ENCODE assay signal across 8 cellular contexts in the genomic region with DNA sequence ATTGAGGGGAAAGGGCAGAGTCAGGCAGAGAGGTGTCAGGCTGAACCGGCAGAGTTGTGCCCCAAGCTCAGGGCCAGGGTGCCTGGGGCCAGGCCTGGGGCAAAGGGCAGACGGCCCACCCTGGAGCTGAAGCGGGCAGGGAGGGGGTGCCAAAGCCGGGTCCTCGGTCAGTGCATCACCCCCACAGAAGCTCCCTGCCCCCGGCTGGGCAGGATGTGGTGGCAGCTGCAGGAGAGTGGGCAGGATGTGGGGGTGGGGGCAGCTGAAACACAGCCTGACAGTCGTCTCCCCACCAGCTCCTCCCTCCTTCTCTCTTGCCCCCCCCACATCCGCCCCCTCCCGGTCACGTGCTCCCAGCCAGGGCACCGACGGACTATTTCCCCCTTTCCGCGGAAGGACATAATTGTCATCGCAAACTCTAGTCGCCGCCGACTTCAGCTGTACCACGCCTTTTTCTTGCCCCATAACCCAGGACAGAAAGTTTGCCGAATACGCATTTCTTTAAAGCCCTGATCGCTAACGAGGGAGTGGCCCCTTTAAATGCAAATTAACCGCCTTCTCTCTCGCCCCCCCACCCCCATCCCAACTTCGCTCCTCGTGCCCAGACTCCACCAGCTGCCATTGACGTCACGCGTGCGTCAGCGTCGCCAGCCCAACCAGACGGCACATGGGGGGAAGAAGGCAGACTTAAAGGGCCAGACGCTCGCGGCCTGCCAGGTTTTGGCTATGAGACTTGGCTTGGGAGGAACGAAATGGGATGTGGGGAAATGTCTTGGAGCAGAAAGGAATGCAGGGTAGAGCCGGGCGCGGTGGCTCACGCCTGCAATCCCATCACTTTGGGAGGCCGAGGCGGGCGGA. TPM values are rescaled to one million over a fixed set of nuclear protein-coding genes. Genes with fewer than 3 reads are reported as not detected.
DNase-seq lines count a peak whose midpoint lies in the region; ATAC-seq, FAIRE-seq and TF ChIP-seq lines count a peak whose summit lies in the region.

No MANE protein-coding gene starts in this region.

- H3K27ac ChIP-seq in A549 (peak overlapping the region; percentile 98 to 100), keratinocyte (ENCODE audit: control insufficient read depth, insufficient read depth, low read length) (peak overlapping the region; percentile 98)

- H3K4me2 ChIP-seq in A549 (peak overlapping the region; percentile 69), keratinocyte (ENCODE audit: control insufficient read depth, extremely low read depth, insufficient read depth, low read depth, low read length) (peak overlapping the region; percentile 85)

- H4K20me1 ChIP-seq in keratinocyte (ENCODE audit: control insufficient read depth, extremely low read depth, insufficient read depth, low read length), result no peaks in the 10 kb centered on the region

- dilution Hi-C loops in keratinocyte (cut with MboI; ENCODE audit: extremely low pct_ligation_motif_present, low sequenced_read_pairs), result no loop called here

- H3K9me1 ChIP-seq in keratinocyte (ENCODE audit: control insufficient read depth, extremely low read depth, insufficient read depth, low read length), result no peaks in the 10 kb centered on the region

- peak overlapping the region; percentile 94 for H2AFZ ChIP-seq in keratinocyte (ENCODE audit: control insufficient read depth, low read length)

- H3K36me3 ChIP-seq in keratinocyte (ENCODE audit: control insufficient read depth in 2 of 2, extremely low read depth in 1 of 2, insufficient read depth in 2 of 2, low read length in 2 of 2), result no peaks in the 10 kb centered on the region

- POLR2A ChIA-PET in A549 (lab: Yijun Ruan, JAX), result interaction anchor here (0.6 to 8.6 kb wide), 9 partner anchors 8 to 292 kb away, joined by 3 to 130 read pairs (median 5); a partner anchor contains a TSS

- H3K79me2 ChIP-seq in keratinocyte (ENCODE audit: control insufficient read depth, insufficient read depth, low read length), result peaks cover 5% of the 10 kb centered on the region

- H3K27me3 ChIP-seq in keratinocyte (ENCODE audit: control insufficient read depth, extremely low read depth, insufficient read depth, low read length), result no peaks in the 10 kb centered on the region

- TF ChIP-seq CTCF in A549 (IDR thresholded peaks at IDR 0.05) (no peak), keratinocyte (optimal IDR thresholded peaks at IDR 0.05 in 1 of 3, IDR thresholded peaks at IDR 0.05 in 1 of 3, conservative IDR thresholded peaks at IDR 0.05 in 1 of 3; ENCODE audit: extremely low read depth in 1 of 3, insufficient read depth in 2 of 3, low read length in 3 of 3) (no peak)

- H3K4me1 ChIP-seq in A549, result peaks cover 64% of the 10 kb centered on the region
- peaks cover 39% of the 10 kb centered on the region for H3K4me1 ChIP-seq in keratinocyte (ENCODE audit: control insufficient read depth, extremely low read depth, insufficient read depth, low read length)

- H3K4me3 ChIP-seq in A549 (peak overlapping the region; percentile 16; the same call in 1 of the 3 replicates), keratinocyte (ENCODE audit: control insufficient read depth in 2 of 3, extremely low read depth in 1 of 3, insufficient read depth in 2 of 3, low read depth in 1 of 3, low read length in 3 of 3) (peak overlapping the region; percentile 19 to 38 (median 28))

- TF ChIP-seq RAD21 in A549 (conservative IDR thresholded peaks at IDR 0.05 in 1 of 2, IDR thresholded peaks at IDR 0.05 in 1 of 2), result peak in 1 of 2 experiments; percentile 41; a peak in 2 of 5 replicates

- peak; percentile 27 for TF ChIP-seq POLR2A in A549 (IDR thresholded peaks at IDR 0.05; ENCODE audit: low read length)

- peak; percentile 37 to 53 for ATAC-seq in A549
- ATAC-seq in GM18873 (IDR thresholded peaks at IDR 0.05; ENCODE audit: low FRiP score, unreplicated experiment), result peak; percentile 36
- peak; percentile 34 for ATAC-seq in HG03280 (IDR thresholded peaks at IDR 0.05; ENCODE audit: unreplicated experiment)

- no peaks in the 10 kb centered on the region for H3K9me3 ChIP-seq in A549
- H3K9me3 ChIP-seq in keratinocyte (ENCODE audit: control insufficient read depth, low read depth, low read length), result no peaks in the 10 kb centered on the region

- WGBS in A549 (ENCODE audit: missing lambda C conversion rate), result 2% methylated on average over 31 of the region's 45 CpGs

- DNase-seq in A549 (ENCODE audit: low read depth in 1 of 2, low spot score in 1 of 2) (peak; percentile 92 to 100), NCI-H446 treated with DMSO at 0.1 percent for 48 hours (lab: John Stamatoyannopoulos, UW) (peak; percentile 97), cerebellar cortex (ENCODE audit: low spot score) (peak; percentile 99), keratinocyte (ENCODE audit: low read depth, low spot score) (peak; percentile 93)
- peak; percentile 90 for DNase-seq in activated CD4-positive, CD25-positive, alpha-beta regulatory T cell treated with anti-CD3 and anti-CD28 coated beads, Interleukin-2, amount 50 U/mL, for 72 hours
- peak; percentile 96 for DNase-seq in stimulated activated CD4-positive, alpha-beta T cell treated with anti-CD3 and anti-CD28 coated beads, Interleukin-12 subunit alpha, Interleukin-12 subunit beta, amount 100 ng/mL, for 4 hours

- CTCF ChIA-PET in A549 (lab: Yijun Ruan, JAX), result interaction anchor here (0.8 to 31.7 kb wide), 6 partner anchors 29 to 122 kb away, joined by 3 to 474 read pairs (median 6); no protein-coding TSS in a partner anchor

- TF ChIP-seq EP300 in A549 (IDR thresholded peaks at IDR 0.05), result peak; percentile 65 to 85; a peak in 3 of 5 replicates

- peak overlapping the region; percentile 73 for H3K9ac ChIP-seq in keratinocyte (ENCODE audit: control insufficient read depth, extremely low read depth, insufficient read depth, low read length)

- FAIRE-seq in A549 (lab: Jason Lieb, UNC) (no peak), keratinocyte (lab: Jason Lieb, UNC) (peak; percentile 59)

TF ChIP-seq in A549, 52 proteins besides CTCF, POLR2A, EP300 and RAD21 (continues in another document):
- TF ChIP-seq HOXA7 (CRISPR knock-in tag; IDR thresholded peaks at IDR 0.05) (peak; percentile 82), CHD4 (IDR thresholded peaks at IDR 0.05; ENCODE audit: borderline replicate concordance) (no peak), FOSB (CRISPR knock-in tag; IDR thresholded peaks at IDR 0.05) (0 out of 2 replicates have a peak, but pooled peaks have one; percentile 54), CBX2 (IDR thresholded peaks at IDR 0.05; ENCODE audit: borderline replicate concordance, low read depth) (no peak), CHD2 (IDR thresholded peaks at IDR 0.05; ENCODE audit: low read length, partially characterized antibody) (peak; percentile 65), EHMT2 (IDR thresholded peaks at IDR 0.05; ENCODE audit: low read depth) (no peak), SREBF2 (IDR thresholded peaks at IDR 0.05) (no peak), JUN (IDR thresholded peaks at IDR 0.05) (peak; percentile 78 to 90; a peak in 4 of 5 replicates), ZFP36 (IDR thresholded peaks at IDR 0.05; ENCODE audit: borderline replicate concordance, partially characterized antibody) (no peak), RNF2 (IDR thresholded peaks at IDR 0.05; ENCODE audit: borderline replicate concordance, low read depth) (no peak)
- TF ChIP-seq, protein P1, sequence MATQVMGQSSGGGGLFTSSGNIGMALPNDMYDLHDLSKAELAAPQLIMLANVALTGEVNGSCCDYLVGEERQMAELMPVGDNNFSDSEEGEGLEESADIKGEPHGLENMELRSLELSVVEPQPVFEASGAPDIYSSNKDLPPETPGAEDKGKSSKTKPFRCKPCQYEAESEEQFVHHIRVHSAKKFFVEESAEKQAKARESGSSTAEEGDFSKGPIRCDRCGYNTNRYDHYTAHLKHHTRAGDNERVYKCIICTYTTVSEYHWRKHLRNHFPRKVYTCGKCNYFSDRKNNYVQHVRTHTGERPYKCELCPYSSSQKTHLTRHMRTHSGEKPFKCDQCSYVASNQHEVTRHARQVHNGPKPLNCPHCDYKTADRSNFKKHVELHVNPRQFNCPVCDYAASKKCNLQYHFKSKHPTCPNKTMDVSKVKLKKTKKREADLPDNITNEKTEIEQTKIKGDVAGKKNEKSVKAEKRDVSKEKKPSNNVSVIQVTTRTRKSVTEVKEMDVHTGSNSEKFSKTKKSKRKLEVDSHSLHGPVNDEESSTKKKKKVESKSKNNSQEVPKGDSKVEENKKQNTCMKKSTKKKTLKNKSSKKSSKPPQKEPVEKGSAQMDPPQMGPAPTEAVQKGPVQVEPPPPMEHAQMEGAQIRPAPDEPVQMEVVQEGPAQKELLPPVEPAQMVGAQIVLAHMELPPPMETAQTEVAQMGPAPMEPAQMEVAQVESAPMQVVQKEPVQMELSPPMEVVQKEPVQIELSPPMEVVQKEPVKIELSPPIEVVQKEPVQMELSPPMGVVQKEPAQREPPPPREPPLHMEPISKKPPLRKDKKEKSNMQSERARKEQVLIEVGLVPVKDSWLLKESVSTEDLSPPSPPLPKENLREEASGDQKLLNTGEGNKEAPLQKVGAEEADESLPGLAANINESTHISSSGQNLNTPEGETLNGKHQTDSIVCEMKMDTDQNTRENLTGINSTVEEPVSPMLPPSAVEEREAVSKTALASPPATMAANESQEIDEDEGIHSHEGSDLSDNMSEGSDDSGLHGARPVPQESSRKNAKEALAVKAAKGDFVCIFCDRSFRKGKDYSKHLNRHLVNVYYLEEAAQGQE (IDR thresholded peaks at IDR 0.05), result no peak

RNA-seq across cellular contexts. Expression of a gene that starts 4.5 kb away (rescaled TPM):
- 16.8 and 20.8 TPM in 2 replicates for polyA plus RNA-seq in A549 (2011; rRNA removed)
- polyA plus RNA-seq in A549 (2012; cell fraction: cytosol; rRNA removed), result 24.1 and 35.9 TPM in 2 replicates
- polyA plus RNA-seq in A549 (2012; cell fraction: nucleus; rRNA removed), result 93.8 and 94.5 TPM in 2 replicates
- 20.7 to 23.4 TPM (median 22.8 TPM) in 3 replicates for polyA plus RNA-seq in A549 (2017; fragmentation: RNase III; extraction: RNeasy Plus Mini Kit Qiagen cat#74134 plus additional on column Dnase treatment)
- 22.8 and 26.8 TPM in 2 replicates for polyA minus RNA-seq in A549 (2011; rRNA and poly(A)+ RNA removed)
- polyA plus RNA-seq in keratinocyte, result 8.7 to 11.5 TPM (median 9.3 TPM) in 3 replicates
- 13.9 TPM for polyA plus RNA-seq in keratinocyte (2011; ENCODE audit: low read depth)
- polyA plus RNA-seq in keratinocyte (2011; cell fraction: cytosol; rRNA removed), result 9.2 and 17.8 TPM in 2 replicates
- 32.8 and 43.7 TPM in 2 replicates for polyA plus RNA-seq in keratinocyte (2011; cell fraction: nucleus; rRNA removed)
- 19.5 and 20.9 TPM in 2 replicates for polyA plus RNA-seq in keratinocyte (2012; ENCODE audit: low replicate concordance)
- polyA minus RNA-seq in keratinocyte, result 7.3 to 38.8 TPM (median 10.3 TPM) in 3 replicates
- polyA minus RNA-seq in keratinocyte (2011; cell fraction: cytosol; rRNA and poly(A)+ RNA removed), result 25.7 TPM
- polyA minus RNA-seq in keratinocyte (2011; cell fraction: nucleus; rRNA and poly(A)+ RNA removed), result 18.3 and 27.6 TPM in 2 replicates

Comparison
In these comparisons a context has a peak if more than half of its experiments do, and no peak if none do; other contexts are left out.
1. Peak in every context shown above with its lines: DNase-seq, ATAC-seq, H3K4me3 ChIP-seq and H3K27ac ChIP-seq.